Comparison of ENCODE assay signal across 10 cellular contexts in genomic region chr2:54589038-54589339, GRCh38.
DNase-seq lines count a peak whose midpoint lies in the region; ATAC-seq, FAIRE-seq and TF ChIP-seq lines count a peak whose summit lies in the region.
"Had no signal": no experiment of that assay in that cellular context is flagged by ENCODE, and none has a peak within 500 bp of the region (broad histone marks: within the 10 kb centered on the region; RNA-seq: fewer than 3 reads in every experiment).

No MANE protein-coding gene starts in this region.

- CTCF ChIA-PET in GM12878 (lab: Yijun Ruan, JAX): no interaction called here

- H3K36me3 ChIP-seq in GM12878 (ENCODE audit: control insufficient read depth in 2 of 2, insufficient read depth in 2 of 2, low read length in 1 of 2): peaks cover 10 to 22% of the 10 kb centered on the region in 2 experiments
- H3K36me3 ChIP-seq in ascending aorta: no peaks in the 10 kb centered on the region

- no peak overlapping the region for H3K4me3 Mint-ChIP-seq in CD14-positive monocyte
- H3K4me3 Mint-ChIP-seq in HFFc6: no peak overlapping the region; the same call in 1 of the 2 replicates
- H3K4me3 Mint-ChIP-seq in natural killer cell: peak overlapping the region; percentile 42

- peak overlapping the region; percentile 73 for H3K4me2 ChIP-seq in GM12878 (ENCODE audit: control insufficient read depth, insufficient read depth)

- no peaks in the 10 kb centered on the region for H4K20me1 ChIP-seq in GM12878 (ENCODE audit: control insufficient read depth, insufficient read depth)

- no TSS peak for BruUV-seq in GM12878 (replicated peaks; lab: Mats Ljungman, UMichigan)

- H2AFZ ChIP-seq in GM12878 (ENCODE audit: control insufficient read depth, low read depth, low read length): no peak overlapping the region

- RAD21 ChIA-PET in GM12878 (lab: Charles Lee; ENCODE audit: unreplicated experiment): interaction anchor here (1.0 to 1.6 kb wide), 4 partner anchors 14 to 45 kb away, joined by 3 to 6 read pairs (median 4); no protein-coding TSS in a partner anchor

- peak overlapping the region in 5 of 7 donors; percentile 26 to 69 (median 40) for H3K27ac Mint-ChIP-seq in CD14-positive monocyte
- H3K27ac Mint-ChIP-seq in HFFc6: 0 out of 2 replicates have a peak overlapping the region, but pooled peaks have one; percentile 26
- H3K27ac Mint-ChIP-seq in natural killer cell: peak overlapping the region; percentile 27 to 72

- no peaks in the 10 kb centered on the region for H3K9me3 Mint-ChIP-seq in CD14-positive monocyte
- H3K9me3 Mint-ChIP-seq in HFFc6: no peaks in the 10 kb centered on the region
- H3K9me3 Mint-ChIP-seq in natural killer cell: no peaks in the 10 kb centered on the region

- TF ChIP-seq POLR2A in GM12878 (IDR thresholded peaks at IDR 0.05; ENCODE audit: low read depth, low read length) (no peak), erythroblast (IDR thresholded peaks at IDR 0.05; ENCODE audit: low read length) (no peak)

- POLR2A ChIA-PET in GM12878 (lab: Charles Lee): interaction anchor here (0.9 to 4.2 kb wide), 4 partner anchors 8 to 30 kb away, joined by 3 to 24 read pairs (median 4); no protein-coding TSS in a partner anchor

- peaks cover 99% of the 10 kb centered on the region for H3K79me2 ChIP-seq in GM12878 (ENCODE audit: control insufficient read depth, insufficient read depth, low read length)

- WGBS in GM12878 (ENCODE audit: insufficient coverage, insufficient replicate concordance, low lambda C conversion rate, missing lambda C conversion rate): 81% methylated on average over 4 of the region's 4 CpGs

- H3K4me1 ChIP-seq in GM12878 (ENCODE audit: control insufficient read depth, insufficient read depth, low read length) (peaks cover 70% of the 10 kb centered on the region), ascending aorta (peaks cover 4 to 25% of the 10 kb centered on the region in 2 donors)

- in situ Hi-C loops in GM12878 (cut with MboI): no loop called here

- TF ChIP-seq RAD21 in GM12878 (IDR thresholded peaks at IDR 0.05; ENCODE audit: insufficient read depth, low read depth, low read length): no peak

- ATAC-seq in GM12878 (no peak), natural killer cell (no peak), HG03196 (IDR thresholded peaks at IDR 0.05; ENCODE audit: unreplicated experiment) (no peak)

- SMC1A ChIA-PET in GM12878 (lab: Charles Lee; ENCODE audit: uncharacterized antibody, unreplicated experiment): interaction anchor here (1.0 to 1.8 kb wide), 5 partner anchors 9 to 29 kb away, joined by 3 to 13 read pairs (median 3); no protein-coding TSS in a partner anchor

- H3K27ac ChIP-seq in GM12878 (ENCODE audit: control insufficient read depth, insufficient read depth) (peak overlapping the region; percentile 73), ascending aorta (peak overlapping the region in 1 of 2 donors; percentile 12)

- peaks cover 12 to 14% of the 10 kb centered on the region in 2 donors for H3K36me3 Mint-ChIP-seq in CD14-positive monocyte
- H3K36me3 Mint-ChIP-seq in HFFc6 (ENCODE audit: low read depth): peaks cover 12% of the 10 kb centered on the region
- no peaks in the 10 kb centered on the region for H3K36me3 Mint-ChIP-seq in natural killer cell

- FAIRE-seq in GM12878 (lab: Jason Lieb, UNC): no peak

- H3K27me3 Mint-ChIP-seq in CD14-positive monocyte (ENCODE audit: low read depth in 3 of 3) (no peaks in the 10 kb centered on the region), HFFc6 (ENCODE audit: insufficient read depth) (peaks cover 3% of the 10 kb centered on the region; the same call in 1 of the 2 replicates), natural killer cell (ENCODE audit: low read depth in 2 of 2) (peaks cover 0 to 7% of the 10 kb centered on the region in 2 donors)

- intact Hi-C loops in CD14-positive monocyte (cut with micrococcal nuclease): no loop called here
- intact Hi-C loops in GM12878 (cut with micrococcal nuclease; ENCODE audit: unreplicated experiment): no loop called here
- intact Hi-C loops in natural killer cell (cut with micrococcal nuclease): no loop called here
- intact Hi-C loops in ascending aorta (cut with DNase I): no loop called here

- DNase-seq in CD14-positive monocyte (ENCODE audit: low spot score) (no peak), HFFc6 (no peak), GM12878 (ENCODE audit: low read depth, low spot score) (no peak), natural killer cell (no peak), ascending aorta (ENCODE audit: low spot score in 2 of 2) (no peak), erythroblast (lab: John Stamatoyannopoulos, UW) (no peak), AG20443 (ENCODE audit: low spot score) (no peak)
- DNase-seq: activated CD4-positive, CD25-positive, alpha-beta regulatory T cell; NCI-H2029 had no signal

- H3K9ac ChIP-seq in GM12878 (ENCODE audit: control insufficient read depth, insufficient read depth, low read length): peak overlapping the region; percentile 46

- H3K9me3 ChIP-seq in GM12878 (replicated peaks; ENCODE audit: control insufficient read depth, insufficient read depth, low read length) (no peaks in the 10 kb centered on the region), ascending aorta (no peaks in the 10 kb centered on the region)

- H3K4me1 Mint-ChIP-seq in CD14-positive monocyte (peaks cover 37% of the 10 kb centered on the region), HFFc6 (ENCODE audit: low read depth) (peaks cover 54% of the 10 kb centered on the region), natural killer cell (peaks cover 61 to 62% of the 10 kb centered on the region in 2 donors)

- no peak for TF ChIP-seq CTCF in CD14-positive monocyte (IDR thresholded peaks at IDR 0.05)
- TF ChIP-seq CTCF in HFFc6 (IDR thresholded peaks at IDR 0.05): no peak
- TF ChIP-seq CTCF in GM12878 (IDR thresholded peaks at IDR 0.05 in 2 of 3, conservative IDR thresholded peaks at IDR 0.05 in 1 of 3; ENCODE audit: control insufficient read depth in 2 of 3, extremely low read depth in 1 of 3, insufficient read depth in 1 of 3, low read depth in 3 of 3, low read length in 3 of 3): no peak
- TF ChIP-seq CTCF in natural killer cell (IDR thresholded peaks at IDR 0.05): no peak
- TF ChIP-seq CTCF in ascending aorta (IDR thresholded peaks at IDR 0.05): no peak

- H3K27me3 ChIP-seq in GM12878 (replicated peaks in 1 of 2; ENCODE audit: control insufficient read depth in 2 of 2, insufficient read depth in 2 of 2, low read length in 1 of 2) (no peaks in the 10 kb centered on the region), ascending aorta (no peaks in the 10 kb centered on the region)

- H3K4me3 ChIP-seq in GM12878: peak overlapping the region; percentile 14; the same call in 1 of the 2 replicates
- no peak overlapping the region for H3K4me3 ChIP-seq in ascending aorta

- no peak for TF ChIP-seq EP300 in GM12878 (IDR thresholded peaks at IDR 0.05; ENCODE audit: borderline replicate concordance in 1 of 2, control insufficient read depth in 1 of 2, low read depth in 2 of 2, low read length in 2 of 2)

TF ChIP-seq in GM12878, 131 proteins besides CTCF, POLR2A, EP300 and RAD21 (continues in another document):
- TF ChIP-seq CHD4 (IDR thresholded peaks at IDR 0.05) (no peak), GABPA (IDR thresholded peaks at IDR 0.05; ENCODE audit: low read depth) (no peak), E4F1 (IDR thresholded peaks at IDR 0.05; ENCODE audit: borderline replicate concordance, partially characterized antibody) (no peak), MAX (IDR thresholded peaks at IDR 0.05; ENCODE audit: low read depth, low read length) (no peak), KDM1A (IDR thresholded peaks at IDR 0.05; ENCODE audit: borderline replicate concordance) (no peak), DPF2 (IDR thresholded peaks at IDR 0.05) (no peak), JUNB (IDR thresholded peaks at IDR 0.05) (no peak), ATF2 (IDR thresholded peaks at IDR 0.05; ENCODE audit: low read length) (no peak), USF2 (IDR thresholded peaks at IDR 0.05; ENCODE audit: borderline replicate concordance, low read depth, low read length) (no peak), MXI1 (IDR thresholded peaks at IDR 0.05; ENCODE audit: low read depth, low read length) (no peak)
